11 cellular contexts compared by ENCODE assay signal in genomic region chr16:50744911-50745310, GRCh38. TPM values are rescaled to one million over a fixed set of nuclear protein-coding genes. Genes with fewer than 3 reads are reported as not detected.
DNase-seq lines count a peak whose midpoint lies in the region; ATAC-seq, FAIRE-seq and TF ChIP-seq lines count a peak whose summit lies in the region.
"Had no signal": no experiment of that assay in that cellular context is flagged by ENCODE, and none has a peak within 500 bp of the region (broad histone marks: within the 10 kb centered on the region; RNA-seq: fewer than 3 reads in every experiment).

No MANE protein-coding gene starts in this region.

- CTCF ChIA-PET in Calu3 (lab: Charles Lee) (interaction anchor here (0.7 kb wide), 1 partner anchor 77 kb away, joined by 4 read pairs; no protein-coding TSS in a partner anchor), HepG2 (lab: Yijun Ruan, JAX; ENCODE audit: low intra/inter-chr PET ratio, low total read pairs) (no interaction called here)

- BruUV-seq in Calu3 (replicated peaks; lab: Mats Ljungman, UMichigan) (no TSS peak), HepG2 (replicated peaks; lab: Mats Ljungman, UMichigan) (no TSS peak)

- H3K9me3 Mint-ChIP-seq in nephron (no peaks in the 10 kb centered on the region), Calu3 (ENCODE audit: low read depth, unreplicated experiment) (no peaks in the 10 kb centered on the region)

- H3K4me3 ChIP-seq in Loucy (ENCODE audit: low read length, poor library complexity, severe bottlenecking) (peak overlapping the region; percentile 86), bronchial epithelial cell (ENCODE audit: low read depth, low read length) (no peak overlapping the region), HepG2 (replicated peaks in 1 of 3; ENCODE audit: insufficient read depth in 1 of 3, low read depth in 2 of 3, low read length in 3 of 3) (no peak overlapping the region)

- intact Hi-C loops in Calu3 (cut with micrococcal nuclease; ENCODE audit: unreplicated experiment): loop anchor here (5.0 kb wide), 1 partner anchor 373 kb away; no protein-coding TSS in a partner anchor
- intact Hi-C loops in HepG2 (cut with micrococcal nuclease; ENCODE audit: unreplicated experiment): loop anchor here (5.0 kb wide), 1 partner anchor 78 kb away; no protein-coding TSS in a partner anchor

- no peak overlapping the region for H3K27ac Mint-ChIP-seq in nephron
- H3K27ac Mint-ChIP-seq in Calu3 (ENCODE audit: unreplicated experiment): no peak overlapping the region

- H3K4me3 Mint-ChIP-seq in nephron (peak overlapping the region in 2 of 3 experiments; percentile 80 to 96), Calu3 (ENCODE audit: low read depth, unreplicated experiment) (no peak overlapping the region)

- no peak for ATAC-seq in HepG2

- DNase-seq in EH (ENCODE audit: low read depth) (peak; percentile 22), bronchial epithelial cell (ENCODE audit: low read depth) (peak; percentile 79), Calu3 (no peak), cerebellar nuclear complex (lab: John Stamatoyannopoulos, UW) (no peak), HepG2 (ENCODE audit: low spot score) (no peak)
- DNase-seq in stimulated activated CD4-positive, alpha-beta T cell treated with anti-CD3 and anti-CD28 coated beads, Interleukin-4, amount 100 ng/mL, for 1 hour: no peak
- DNase-seq: DMS153, Kasumi-1, NCI-H524 had no signal

- H3K9ac ChIP-seq in Loucy (ENCODE audit: low read depth, low read length, poor library complexity, severe bottlenecking) (peak overlapping the region; percentile 38), HepG2 (ENCODE audit: insufficient read depth, low read depth, low read length) (no peak overlapping the region)

- TF ChIP-seq EP300 in HepG2 (IDR thresholded peaks at IDR 0.05; ENCODE audit: low read depth in 2 of 2, low read length in 2 of 2) (no peak), HepG2 (CRISPR knock-in tag; IDR thresholded peaks at IDR 0.05; ENCODE audit: borderline replicate concordance) (no peak)

- no peak overlapping the region for H2AFZ ChIP-seq in Loucy (ENCODE audit: low read length)
- H2AFZ ChIP-seq in HepG2 (ENCODE audit: low read length): no peak overlapping the region

- H3K9me3 ChIP-seq in Loucy (ENCODE audit: insufficient read depth, low read depth, low read length): no peaks in the 10 kb centered on the region
- H3K9me3 ChIP-seq in HepG2 (ENCODE audit: low read length): no peaks in the 10 kb centered on the region

- H3K9me2 ChIP-seq in Loucy (replicated peaks; ENCODE audit: low read depth, low read length): no peaks in the 10 kb centered on the region

- H3K4me2 ChIP-seq in Loucy (ENCODE audit: low read depth, low read length, poor library complexity, severe bottlenecking) (peak overlapping the region; percentile 91), HepG2 (ENCODE audit: low read depth, low read length) (no peak overlapping the region)

- H3K36me3 ChIP-seq in Loucy (ENCODE audit: insufficient read depth, low read length) (no peaks in the 10 kb centered on the region), bronchial epithelial cell (ENCODE audit: control insufficient read depth, insufficient read depth, low read length) (peaks cover 2% of the 10 kb centered on the region), HepG2 (replicated peaks in 1 of 2; ENCODE audit: control insufficient read depth in 1 of 2, insufficient read depth in 2 of 2, low read length in 2 of 2) (no peaks in the 10 kb centered on the region)

- peaks cover 63% of the 10 kb centered on the region for H3K4me1 ChIP-seq in Loucy (ENCODE audit: insufficient read depth, low read length, poor library complexity, severe bottlenecking)
- peaks cover 19% of the 10 kb centered on the region for H3K4me1 ChIP-seq in HepG2 (ENCODE audit: insufficient read depth, low read length)

- peaks cover 3% of the 10 kb centered on the region; the same call in 1 of the 2 replicates for H3F3A ChIP-seq in Loucy (ENCODE audit: low read depth)

- no peak for TF ChIP-seq POLR2A in HepG2 (IDR thresholded peaks at IDR 0.05; ENCODE audit: insufficient read depth in 1 of 2, low read depth in 2 of 2, low read length in 2 of 2)

- TF ChIP-seq RAD21 in HepG2 (CRISPR knock-in tag; IDR thresholded peaks at IDR 0.05): no peak

- H3K79me2 ChIP-seq in Loucy (ENCODE audit: insufficient read depth, low read length) (peaks cover 25% of the 10 kb centered on the region), HepG2 (ENCODE audit: insufficient read depth, low read length) (no peaks in the 10 kb centered on the region)

- no peaks in the 10 kb centered on the region for H4K20me1 ChIP-seq in Loucy (ENCODE audit: insufficient read depth, low read length, poor library complexity, severe bottlenecking)
- H4K20me1 ChIP-seq in HepG2 (ENCODE audit: insufficient read depth, low read length): no peaks in the 10 kb centered on the region

- peaks cover 6% of the 10 kb centered on the region for H3K36me3 Mint-ChIP-seq in nephron (ENCODE audit: low read depth)
- peaks cover 23% of the 10 kb centered on the region for H3K36me3 Mint-ChIP-seq in Calu3 (ENCODE audit: insufficient read depth, unreplicated experiment)

- H3K27me3 Mint-ChIP-seq in nephron (ENCODE audit: low read depth) (no peaks in the 10 kb centered on the region), Calu3 (ENCODE audit: unreplicated experiment) (peaks cover under 1% of the 10 kb centered on the region)

- TF ChIP-seq CTCF in Loucy (conservative IDR thresholded peaks at IDR 0.05; ENCODE audit: low read length) (no peak), bronchial epithelial cell (IDR thresholded peaks at IDR 0.05; ENCODE audit: insufficient read depth, low read length, severe bottlenecking) (no peak), nephron (IDR thresholded peaks at IDR 0.05; ENCODE audit: unreplicated experiment in 3 of 3) (no peak), Calu3 (IDR thresholded peaks at IDR 0.05; ENCODE audit: unreplicated experiment) (no peak), HepG2 (CRISPR knock-in tag; IDR thresholded peaks at IDR 0.05) (no peak)

- 78% methylated on average over 3 of the region's 3 CpGs for WGBS in HepG2 (ENCODE audit: low lambda C conversion rate)

- no peaks in the 10 kb centered on the region for H3K27me3 ChIP-seq in Loucy (ENCODE audit: insufficient read depth, low read length, poor library complexity, severe bottlenecking)
- H3K27me3 ChIP-seq in bronchial epithelial cell (ENCODE audit: control insufficient read depth, insufficient read depth, low read length): no peaks in the 10 kb centered on the region
- no peaks in the 10 kb centered on the region for H3K27me3 ChIP-seq in HepG2 (ENCODE audit: control insufficient read depth in 1 of 2, insufficient read depth in 2 of 2, low read length in 2 of 2)

- POLR2A ChIA-PET in HepG2 (lab: Yijun Ruan, JAX): interaction anchor here (0.9 kb wide), 1 partner anchor 25 kb away, joined by 3 read pairs; no protein-coding TSS in a partner anchor

- no peak for FAIRE-seq in bronchial epithelial cell (lab: Jason Lieb, UNC)
- FAIRE-seq in HepG2 (lab: Jason Lieb, UNC): no peak

- H3K4me1 Mint-ChIP-seq in nephron: peaks cover 30% of the 10 kb centered on the region
- peaks cover 25% of the 10 kb centered on the region for H3K4me1 Mint-ChIP-seq in Calu3 (ENCODE audit: low read depth, unreplicated experiment)

- H3K27ac ChIP-seq in HepG2 (ENCODE audit: extremely low read length, insufficient read depth, low read length): no peak overlapping the region

- in situ Hi-C loops in HepG2 (cut with HindIII; ENCODE audit: extremely low pct_ligation_motif_present, low pct_unique_long_range_greater_than_20kb): no loop called here

RNA-seq across cellular contexts. Expression of gene CYLD, which starts 3.0 kb away (rescaled TPM):
- total RNA-seq in bronchial epithelial cell (27.9 and 39.7 TPM in 2 replicates), Calu3 (2022) (29.2 and 31.8 TPM in 2 replicates), HepG2 (2016; rRNA removed; fragmentation: Illumina TruSeq; extraction: Trizol) (11.4 and 16.0 TPM in 2 replicates)
- total RNA-seq in HepG2 (2016; cell fraction: cytosol; rRNA removed; fragmentation: Illumina TruSeq; extraction: Trizol; ENCODE audit: low read depth): 2.6 and 3.0 TPM in 2 replicates
- 14.3 and 16.1 TPM in 2 replicates for total RNA-seq in HepG2 (2016; cell fraction: insoluble cytoplasmic fraction; rRNA removed; fragmentation: Illumina TruSeq; extraction: Trizol)
- total RNA-seq in HepG2 (2016; cell fraction: membrane; rRNA removed; fragmentation: Illumina TruSeq; extraction: Trizol): 10.5 and 11.2 TPM in 2 replicates
- 12.3 and 12.6 TPM in 2 replicates for total RNA-seq in HepG2 (2016; cell fraction: nucleus; rRNA removed; fragmentation: Illumina TruSeq; extraction: Trizol)
- polyA plus RNA-seq in HepG2 (2011; rRNA removed): 6.0 and 6.1 TPM in 2 replicates
- 3.1 and 4.8 TPM in 2 replicates for polyA plus RNA-seq in HepG2 (2011; cell fraction: cytosol; rRNA removed)
- polyA plus RNA-seq in HepG2 (2011; cell fraction: nucleus; rRNA removed): 5.0 and 7.6 TPM in 2 replicates
- polyA plus RNA-seq in HepG2 (2012): 6.2 and 8.4 TPM in 2 replicates
- polyA plus RNA-seq in HepG2 (2016; cell fraction: cytosol; fragmentation: Illumina TruSeq; extraction: Trizol; ENCODE audit: low read depth): 1.7 and 1.8 TPM in 2 replicates
- 9.7 and 10.4 TPM in 2 replicates for polyA plus RNA-seq in HepG2 (2016; cell fraction: insoluble cytoplasmic fraction; fragmentation: Illumina TruSeq; extraction: Trizol; ENCODE audit: low read depth)
- 4.9 and 6.5 TPM in 2 replicates for polyA plus RNA-seq in HepG2 (2016; cell fraction: membrane; fragmentation: Illumina TruSeq; extraction: Trizol; ENCODE audit: low read depth)
- 9.6 and 11.6 TPM in 2 replicates for polyA plus RNA-seq in HepG2 (2016; cell fraction: nucleus; fragmentation: Illumina TruSeq; extraction: Trizol; ENCODE audit: insufficient read depth, low read depth)
- 5.0 and 11.2 TPM in 2 replicates for polyA minus RNA-seq in HepG2 (2011; rRNA and poly(A)+ RNA removed; ENCODE audit: low replicate concordance)
- polyA minus RNA-seq in HepG2 (2011; cell fraction: cytosol; rRNA and poly(A)+ RNA removed): 5.4 and 7.9 TPM in 2 replicates
- polyA minus RNA-seq in HepG2 (2011; cell fraction: nucleus; rRNA and poly(A)+ RNA removed): 39.4 and 52.8 TPM in 2 replicates

RNA-seq across cellular contexts. Expression of gene NOD2, which starts 51.5 kb away (rescaled TPM):
- 2.4 and 11.6 TPM in 2 replicates for total RNA-seq in bronchial epithelial cell
- total RNA-seq in Calu3 (2022): 0.87 and 1.1 TPM in 2 replicates
- total RNA-seq in HepG2 (2016; rRNA removed; fragmentation: Illumina TruSeq; extraction: Trizol): 0.27 and 0.29 TPM in 2 replicates
- total RNA-seq in HepG2 (2016; cell fraction: cytosol; rRNA removed; fragmentation: Illumina TruSeq; extraction: Trizol; ENCODE audit: low read depth): 0.18 and 0.20 TPM in 2 replicates
- 0.09 and 0.12 TPM in 2 replicates for total RNA-seq in HepG2 (2016; cell fraction: insoluble cytoplasmic fraction; rRNA removed; fragmentation: Illumina TruSeq; extraction: Trizol)
- total RNA-seq in HepG2 (2016; cell fraction: membrane; rRNA removed; fragmentation: Illumina TruSeq; extraction: Trizol): 0.21 TPM in 1 of 2 replicates, not detected in the other
- 0.22 and 0.38 TPM in 2 replicates for total RNA-seq in HepG2 (2016; cell fraction: nucleus; rRNA removed; fragmentation: Illumina TruSeq; extraction: Trizol)
- 0.76 and 0.81 TPM in 2 replicates for polyA plus RNA-seq in HepG2 (2011; rRNA removed)
- 0.36 and 0.68 TPM in 2 replicates for polyA plus RNA-seq in HepG2 (2011; cell fraction: cytosol; rRNA removed)
- polyA plus RNA-seq in HepG2 (2011; cell fraction: nucleus; rRNA removed): 1.9 and 2.3 TPM in 2 replicates
- 0.19 and 0.29 TPM in 2 replicates for polyA plus RNA-seq in HepG2 (2012)
- 0.02 and 0.03 TPM in 2 replicates for polyA plus RNA-seq in HepG2 (2016; cell fraction: cytosol; fragmentation: Illumina TruSeq; extraction: Trizol; ENCODE audit: low read depth)
- polyA plus RNA-seq in HepG2 (2016; cell fraction: insoluble cytoplasmic fraction; fragmentation: Illumina TruSeq; extraction: Trizol; ENCODE audit: low read depth): not detected in 2 replicates
- not detected in 2 replicates for polyA plus RNA-seq in HepG2 (2016; cell fraction: membrane; fragmentation: Illumina TruSeq; extraction: Trizol; ENCODE audit: low read depth)
- 0.17 and 0.37 TPM in 2 replicates for polyA plus RNA-seq in HepG2 (2016; cell fraction: nucleus; fragmentation: Illumina TruSeq; extraction: Trizol; ENCODE audit: insufficient read depth, low read depth)
- polyA minus RNA-seq in HepG2 (2011; rRNA and poly(A)+ RNA removed; ENCODE audit: low replicate concordance): 4.8 TPM in 1 of 2 replicates, not detected in the other
- polyA minus RNA-seq in HepG2 (2011; cell fraction: cytosol; rRNA and poly(A)+ RNA removed): 0.49 and 1.1 TPM in 2 replicates
- polyA minus RNA-seq in HepG2 (2011; cell fraction: nucleus; rRNA and poly(A)+ RNA removed): 2.1 and 2.3 TPM in 2 replicates

Comparison
In these comparisons a context has a peak if more than half of its experiments do, and no peak if none do; other contexts are left out.
1. DNase-seq: peak in EH (single experiment) and bronchial epithelial cell (single experiment); none in Calu3 (single experiment), stimulated activated CD4-positive, alpha-beta T cell treated with anti-CD3 and anti-CD28 coated beads, Interleukin-4, amount 100 ng/mL, for 1 hour (single experiment), cerebellar nuclear complex (0 of 2) and HepG2 (single experiment).